8 cellular contexts compared by ENCODE assay signal in the genomic region with DNA sequence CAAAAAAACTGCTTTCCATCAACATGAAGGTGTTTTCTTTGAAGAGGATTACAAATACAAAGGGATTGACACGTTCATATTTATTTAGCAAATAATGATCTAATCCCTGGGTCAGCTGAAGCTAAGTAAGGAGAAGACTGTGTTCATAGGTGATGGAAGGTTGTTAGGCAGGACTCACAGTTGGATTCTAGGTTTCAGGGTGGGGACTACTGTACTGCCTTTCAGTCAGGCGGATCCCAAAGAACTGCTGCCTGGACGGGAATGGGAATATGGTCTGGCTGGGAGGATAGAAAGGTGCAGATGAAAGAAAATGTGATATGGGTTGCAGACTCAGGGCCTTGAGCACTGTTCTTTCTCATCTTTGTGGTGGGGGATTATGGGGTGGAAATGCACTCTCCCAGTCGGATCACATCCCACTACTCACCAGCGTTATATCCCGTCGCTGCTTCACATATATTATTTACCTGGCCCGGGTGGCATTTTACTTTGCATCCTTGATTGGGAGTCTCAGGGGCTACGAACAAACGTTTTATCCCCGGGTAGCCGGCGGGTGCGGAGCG.
DNase-seq lines count a peak whose midpoint lies in the region; ATAC-seq and TF ChIP-seq lines count a peak whose summit lies in the region.
"Not testable (repeated sequence)": the region's sequence is repeated elsewhere in the genome, so short reads cannot be mapped to it uniquely, and the experiment has no call there.

No MANE protein-coding gene starts in this region.

- H2AFZ ChIP-seq in neural cell (ENCODE audit: low read depth, low read length) = peak overlapping the region; percentile 73

- H3K9ac ChIP-seq in neural cell (ENCODE audit: low read length) = peak overlapping the region; percentile 68

- H3K4me1 Mint-ChIP-seq in activated CD8-positive, alpha-beta T cell treated with anti-CD3 and anti-CD28 coated beads for 36 hours (ENCODE audit: low read depth) = not testable (repeated sequence)

- peak overlapping the region; percentile 75 for H3K4me3 Mint-ChIP-seq in activated CD8-positive, alpha-beta T cell treated with anti-CD3 and anti-CD28 coated beads for 36 hours

- not testable (repeated sequence) for TF ChIP-seq CTCF in activated CD8-positive, alpha-beta T cell treated with anti-CD3 and anti-CD28 coated beads for 36 hours (IDR thresholded peaks at IDR 0.05); neural cell (IDR thresholded peaks at IDR 0.05; ENCODE audit: poor library complexity, severe bottlenecking); suprapubic skin (IDR thresholded peaks at IDR 0.05)

- CTCF ChIA-PET in activated CD8-positive, alpha-beta T cell treated with anti-CD3 and anti-CD28 coated beads for 36 hours (lab: Charles Lee) = not testable (repeated sequence)

- not testable (repeated sequence) for H3K9me2 ChIP-seq in neural cell (ENCODE audit: insufficient read depth, low read length)

- TF ChIP-seq RAD21 in neural cell (conservative IDR thresholded peaks at IDR 0.05) = not testable (repeated sequence)

- intact Hi-C loops in activated CD8-positive, alpha-beta T cell treated with anti-CD3 and anti-CD28 coated beads for 36 hours (cut with micrococcal nuclease) = not testable (repeated sequence)

- peaks cover 55% of the 10 kb centered on the region for H3K27me3 Mint-ChIP-seq in activated CD8-positive, alpha-beta T cell treated with anti-CD3 and anti-CD28 coated beads for 36 hours

- H3K9me3 ChIP-seq in iPS DF 6.9 (ENCODE audit: control insufficient read depth, insufficient read depth, low read length); neural cell (ENCODE audit: low read length); suprapubic skin: not testable (repeated sequence)

- not testable (repeated sequence) for H3K9me3 Mint-ChIP-seq in activated CD8-positive, alpha-beta T cell treated with anti-CD3 and anti-CD28 coated beads for 36 hours

- not testable (repeated sequence) for H3K4me1 ChIP-seq in iPS DF 6.9 (ENCODE audit: control insufficient read depth, insufficient read depth, low read length); suprapubic skin

- POLR2A ChIA-PET in activated CD8-positive, alpha-beta T cell treated with anti-CD3 and anti-CD28 coated beads for 36 hours (lab: Charles Lee) = not testable (repeated sequence)

- H3K36me3 ChIP-seq in iPS DF 6.9 (ENCODE audit: control insufficient read depth, insufficient read depth, low read length); neural cell (ENCODE audit: insufficient read depth, low read length); suprapubic skin: not testable (repeated sequence)

- H3K27ac Mint-ChIP-seq in activated CD8-positive, alpha-beta T cell treated with anti-CD3 and anti-CD28 coated beads for 36 hours = not testable (repeated sequence)

- H3K4me3 ChIP-seq in iPS DF 6.9 (ENCODE audit: low read length) = peak overlapping the region; percentile 69; the same call in 1 of the 2 replicates
- peak overlapping the region; percentile 86 for H3K4me3 ChIP-seq in neural cell (ENCODE audit: low read length)
- H3K4me3 ChIP-seq in suprapubic skin = peak overlapping the region; percentile 40

- ATAC-seq in activated CD8-positive, alpha-beta T cell treated with anti-CD3 and anti-CD28 coated beads for 36 hours = not testable (repeated sequence)

- not testable (repeated sequence) for H3K36me3 Mint-ChIP-seq in activated CD8-positive, alpha-beta T cell treated with anti-CD3 and anti-CD28 coated beads for 36 hours (ENCODE audit: low read depth)

- not testable (repeated sequence) for H4K20me1 ChIP-seq in neural cell (ENCODE audit: insufficient read depth)

- WGBS in iPS DF 6.9 (ENCODE audit: insufficient coverage, insufficient read length) = no CpG with 5 or more reads among the region's 15 CpGs
- 24% methylated on average over 15 of the region's 15 CpGs for WGBS in suprapubic skin

- H3K4me2 ChIP-seq in neural cell (ENCODE audit: low read length) = peak overlapping the region; percentile 7

- TF ChIP-seq EP300 in neural cell (conservative IDR thresholded peaks at IDR 0.05; ENCODE audit: poor library complexity, severe bottlenecking); suprapubic skin (IDR thresholded peaks at IDR 0.05): not testable (repeated sequence)

- not testable (repeated sequence) for TF ChIP-seq POLR2A in suprapubic skin (IDR thresholded peaks at IDR 0.05)

- not testable (repeated sequence) for H3K27ac ChIP-seq in iPS DF 6.9 (ENCODE audit: low read length); suprapubic skin
- peak overlapping the region; percentile 64 for H3K27ac ChIP-seq in neural cell (ENCODE audit: low read length)

- not testable (repeated sequence) for H3K79me2 ChIP-seq in neural cell (replicated peaks; ENCODE audit: insufficient read depth, low read length)

- H3F3A ChIP-seq in neural cell (ENCODE audit: insufficient read depth, low read length, poor library complexity, severe bottlenecking) = not testable (repeated sequence)

- DNase-seq in ELF-1 (ENCODE audit: low read depth, low spot score) (peak; percentile 1), NCI-H1092 treated with DMSO at 0.1 percent for 48 hours (lab: John Stamatoyannopoulos, UW) (peak; percentile 23), NCI-H82 (lab: John Stamatoyannopoulos, UW) (peak; percentile 22), cerebellum (ENCODE audit: low spot score) (peak; percentile 5)
- not testable (repeated sequence) for DNase-seq in activated CD8-positive, alpha-beta T cell treated with anti-CD3 and anti-CD28 coated beads for 36 hours; iPS DF 6.9 (ENCODE audit: low read depth, low spot score); suprapubic skin (ENCODE audit: low spot score in 2 of 2)

- H3K27me3 ChIP-seq in iPS DF 6.9 (ENCODE audit: control insufficient read depth, insufficient read depth, low read length); neural cell (ENCODE audit: insufficient read depth, low read depth, low read length): not testable (repeated sequence)
- H3K27me3 ChIP-seq in suprapubic skin = peaks cover 39% of the 10 kb centered on the region
